In genomic region chr11:62601364-62602140, GRCh38 we compare ENCODE assay signal across 1 cellular context.
TF ChIP-seq lines count a peak whose summit lies in the region.

Gene MTA2 (minus strand): TSS chr11:62601865. CDS start chr11:62601450, 415 bp downstream.

TF ChIP-seq in GM12878, 131 proteins besides CTCF, POLR2A, EP300 and RAD21 (continued from another document):
- TF ChIP-seq BCLAF1 (IDR thresholded peaks at IDR 0.05): no peak
- 0 out of 2 replicates have a peak, but pooled peaks have one; percentile 6 for TF ChIP-seq PAX5 (IDR thresholded peaks at IDR 0.05; ENCODE audit: borderline replicate concordance, low read depth, low read length)
- TF ChIP-seq ATF3 (IDR thresholded peaks at IDR 0.05; ENCODE audit: borderline replicate concordance, extremely low read depth, low read depth, low read length): no peak
- TF ChIP-seq TARDBP (IDR thresholded peaks at IDR 0.05; ENCODE audit: borderline replicate concordance): no peak
- TF ChIP-seq KDM1A (IDR thresholded peaks at IDR 0.05; ENCODE audit: borderline replicate concordance): no peak
- TF ChIP-seq SMAD5 (IDR thresholded peaks at IDR 0.05; ENCODE audit: low read depth): peak; percentile 73; the same call in 1 of the 2 replicates
- no peak for TF ChIP-seq FOS (IDR thresholded peaks at IDR 0.05; ENCODE audit: borderline replicate concordance, extremely low read depth, insufficient read length)
- no peak for TF ChIP-seq NR2C1 (IDR thresholded peaks at IDR 0.05)
- TF ChIP-seq SREBF2 (IDR thresholded peaks at IDR 0.05; ENCODE audit: low read length): no peak
- peak; percentile 9; the same call in 1 of the 2 replicates for TF ChIP-seq NBN (IDR thresholded peaks at IDR 0.05)
- no peak for TF ChIP-seq SP1 (IDR thresholded peaks at IDR 0.05; ENCODE audit: low read depth, low read length)
- no peak for TF ChIP-seq KAT2A (conservative IDR thresholded peaks at IDR 0.05; ENCODE audit: control insufficient read depth, low read depth, low read length)
- TF ChIP-seq SREBF1 (IDR thresholded peaks at IDR 0.05; ENCODE audit: low read length): no peak
- TF ChIP-seq GABPA (IDR thresholded peaks at IDR 0.05; ENCODE audit: low read depth): no peak
- no peak; the same call in 1 of the 2 replicates for TF ChIP-seq ZBTB11 (CRISPR knock-in tag; IDR thresholded peaks at IDR 0.05)
- no peak for TF ChIP-seq CEBPB (IDR thresholded peaks at IDR 0.05; ENCODE audit: borderline replicate concordance in 1 of 2, low read depth in 2 of 2, low read length in 2 of 2)
- TF ChIP-seq IKZF2 (IDR thresholded peaks at IDR 0.05): no peak; a peak in 1 of 4 replicates
- no peak for TF ChIP-seq SPI1 (IDR thresholded peaks at IDR 0.05; ENCODE audit: borderline replicate concordance, insufficient read depth, low read depth, low read length)
- TF ChIP-seq SMARCA5 (IDR thresholded peaks at IDR 0.05): peak; percentile 88
- no peak for TF ChIP-seq NFYA (IDR thresholded peaks at IDR 0.05; ENCODE audit: borderline replicate concordance, low read depth, low read length)
- no peak for TF ChIP-seq CREM (IDR thresholded peaks at IDR 0.05; ENCODE audit: low read depth)
- TF ChIP-seq ZBED1 (IDR thresholded peaks at IDR 0.05; ENCODE audit: borderline replicate concordance): no peak
- TF ChIP-seq PKNOX1 (IDR thresholded peaks at IDR 0.05): peak; percentile 55
- no peak for TF ChIP-seq YBX1 (IDR thresholded peaks at IDR 0.05)
- no peak for TF ChIP-seq FOXM1 (IDR thresholded peaks at IDR 0.05; ENCODE audit: low read depth, low read length)
- TF ChIP-seq EZH2 (IDR thresholded peaks at IDR 0.05; ENCODE audit: borderline replicate concordance, control insufficient read depth, low read depth, low read length): no peak
- TF ChIP-seq EED (IDR thresholded peaks at IDR 0.05; ENCODE audit: low read depth): 0 out of 2 replicates have a peak, but pooled peaks have one; percentile 12
- TF ChIP-seq MLLT1 (IDR thresholded peaks at IDR 0.05): no peak
- TF ChIP-seq MTA2 (IDR thresholded peaks at IDR 0.05; ENCODE audit: low read depth): no peak
TF ChIP-seq in GM12878: peak in this region for 30.
